Comparison of ENCODE assay signal across 17 cellular contexts in the genomic region with DNA sequence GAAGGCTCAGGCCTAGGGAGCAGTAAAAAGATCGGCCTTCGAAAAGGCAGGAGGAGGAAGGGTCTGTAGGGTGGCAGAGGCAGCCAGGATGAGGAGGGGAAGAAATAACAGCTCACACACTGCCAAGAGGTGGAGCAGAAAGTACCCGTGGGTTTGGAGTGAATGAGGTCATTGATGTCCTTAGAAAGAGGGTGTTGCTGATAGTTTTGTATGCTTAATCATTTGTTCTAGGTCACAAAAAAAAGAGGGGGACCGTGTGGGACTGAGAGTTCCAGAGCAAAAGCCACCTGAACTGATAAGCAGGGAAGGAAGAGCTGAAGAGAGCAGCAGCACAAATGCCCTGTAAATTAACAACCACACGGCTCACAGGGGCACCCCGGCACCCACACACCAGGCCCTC.
"Had no signal": no experiment of that assay in that cellular context is flagged by ENCODE, and none has a peak within 500 bp of the region (broad histone marks: within the 10 kb centered on the region; RNA-seq: fewer than 3 reads in every experiment).

No MANE protein-coding gene starts in this region.

- H3K4me1 ChIP-seq: lower lobe of right lung, vagina had no signal

- H3K27me3 ChIP-seq: brain microvascular endothelial cell, gastroesophageal sphincter, neutrophil, vagina had no signal

- H3K27ac Mint-ChIP-seq: activated CD4-positive, alpha-beta T cell treated with anti-CD3 and anti-CD28 coated beads, Interleukin-2, amount 10 ng/mL, durations not matched to agents 7 days and 5 days; activated CD8-positive, alpha-beta T cell treated with anti-CD3 and anti-CD28 coated beads, Interleukin-2, amount 10 ng/mL, durations not matched to agents 7 days and 5 days; activated naive CD4-positive, alpha-beta T cell treated with anti-CD3 and anti-CD28 coated beads for 36 hours; activated T-cell treated with anti-CD3 and anti-CD28 coated beads, Interleukin-2, amount 50 U/mL, for 24 hours; activated T-helper 2 cell treated with anti-CD3 and anti-CD28 coated beads, Interferon-gamma antibody, Interleukin-2, Interleukin-4, amounts not matched to agents 10 μg/mL and 5 μg/mL and 100 μg/mL, durations not matched to agents 14 hours and 24 hours and 36 hours; immature natural killer cell; natural killer cell; stimulated activated naive CD8-positive, alpha-beta T cell treated with anti-CD3 and anti-CD28 coated beads, Interleukin-15, amount 100 ng/mL, for 72 hours; T-helper 1 cell treated with Interleukin-12 subunit alpha and Interleukin-12 subunit beta and Interleukin-4 antibody, amounts not matched to agents 30 μg/mL and 1 μg/mL, for 36 hours had no signal

- H3K36me3 Mint-ChIP-seq: natural killer cell had no signal

- H3K36me3 ChIP-seq: brain microvascular endothelial cell, gastroesophageal sphincter, lower lobe of right lung, neutrophil, vagina had no signal

- DNase-seq: activated CD4-positive, alpha-beta T cell treated with anti-CD3 and anti-CD28 coated beads, Interleukin-2, amount 10 ng/mL, durations not matched to agents 7 days and 5 days; activated CD8-positive, alpha-beta T cell treated with anti-CD3 and anti-CD28 coated beads, Interleukin-2, amount 10 ng/mL, durations not matched to agents 7 days and 5 days; activated naive CD4-positive, alpha-beta T cell treated with anti-CD3 and anti-CD28 coated beads for 36 hours; activated T-cell treated with anti-CD3 and anti-CD28 coated beads, Interleukin-2, amount 50 U/mL, for 24 hours; brain microvascular endothelial cell; effector CD4-positive, alpha-beta T cell; immature natural killer cell; lower lobe of right lung; natural killer cell; stimulated activated naive CD8-positive, alpha-beta T cell treated with anti-CD3 and anti-CD28 coated beads, Interleukin-15, amount 100 ng/mL, for 72 hours; trophoblast cell had no signal

- ATAC-seq: activated CD4-positive, CD25-positive, alpha-beta regulatory T cell treated with anti-CD3 and anti-CD28 coated beads, Interleukin-2, amount 50 U/mL, for 24 hours; activated CD8-positive, alpha-beta T cell treated with anti-CD3 and anti-CD28 coated beads, Interleukin-2, amount 10 ng/mL, durations not matched to agents 7 days and 5 days; gastroesophageal sphincter; lower lobe of right lung; natural killer cell; stimulated activated naive CD8-positive, alpha-beta T cell treated with anti-CD3 and anti-CD28 coated beads, Interleukin-15, amount 100 ng/mL, for 72 hours had no signal

- H3K27me3 Mint-ChIP-seq: activated CD4-positive, alpha-beta T cell treated with anti-CD3 and anti-CD28 coated beads, Interleukin-2, amount 10 ng/mL, durations not matched to agents 7 days and 5 days; activated T-cell treated with anti-CD3 and anti-CD28 coated beads, Interleukin-2, amount 50 U/mL, for 24 hours had no signal

- H3K9me3 Mint-ChIP-seq: activated CD4-positive, alpha-beta T cell treated with anti-CD3 and anti-CD28 coated beads, Interleukin-2, amount 10 ng/mL, durations not matched to agents 7 days and 5 days; activated naive CD4-positive, alpha-beta T cell treated with anti-CD3 and anti-CD28 coated beads for 36 hours; activated T-cell treated with anti-CD3 and anti-CD28 coated beads, Interleukin-2, amount 50 U/mL, for 24 hours; activated T-helper 2 cell treated with anti-CD3 and anti-CD28 coated beads, Interferon-gamma antibody, Interleukin-2, Interleukin-4, amounts not matched to agents 10 μg/mL and 5 μg/mL and 100 μg/mL, durations not matched to agents 14 hours and 24 hours and 36 hours; immature natural killer cell; natural killer cell; stimulated activated naive CD8-positive, alpha-beta T cell treated with anti-CD3 and anti-CD28 coated beads, Interleukin-15, amount 100 ng/mL, for 72 hours; T-helper 1 cell treated with Interleukin-12 subunit alpha and Interleukin-12 subunit beta and Interleukin-4 antibody, amounts not matched to agents 30 μg/mL and 1 μg/mL, for 36 hours had no signal

- H3K9me3 ChIP-seq: gastroesophageal sphincter, lower lobe of right lung, neutrophil, vagina had no signal

- H3K4me3 ChIP-seq: gastroesophageal sphincter, lower lobe of right lung, vagina had no signal

- H3K27ac ChIP-seq: brain microvascular endothelial cell, gastroesophageal sphincter, lower lobe of right lung, neutrophil, vagina had no signal

- H3K4me3 Mint-ChIP-seq: activated CD4-positive, alpha-beta T cell treated with anti-CD3 and anti-CD28 coated beads, Interleukin-2, amount 10 ng/mL, durations not matched to agents 7 days and 5 days; activated CD8-positive, alpha-beta T cell treated with anti-CD3 and anti-CD28 coated beads, Interleukin-2, amount 10 ng/mL, durations not matched to agents 7 days and 5 days; activated naive CD4-positive, alpha-beta T cell treated with anti-CD3 and anti-CD28 coated beads for 36 hours; activated T-cell treated with anti-CD3 and anti-CD28 coated beads, Interleukin-2, amount 50 U/mL, for 24 hours; immature natural killer cell; natural killer cell; stimulated activated naive CD8-positive, alpha-beta T cell treated with anti-CD3 and anti-CD28 coated beads, Interleukin-15, amount 100 ng/mL, for 72 hours; T-helper 1 cell treated with Interleukin-12 subunit alpha and Interleukin-12 subunit beta and Interleukin-4 antibody, amounts not matched to agents 30 μg/mL and 1 μg/mL, for 36 hours had no signal

- H3K4me1 Mint-ChIP-seq: activated CD4-positive, alpha-beta T cell treated with anti-CD3 and anti-CD28 coated beads, Interleukin-2, amount 10 ng/mL, durations not matched to agents 7 days and 5 days; immature natural killer cell; natural killer cell; stimulated activated naive CD8-positive, alpha-beta T cell treated with anti-CD3 and anti-CD28 coated beads, Interleukin-15, amount 100 ng/mL, for 72 hours had no signal
